Comparison of ENCODE assay signal across 19 cellular contexts in genomic region chr1:57137980-57138379, GRCh38.
A peak's percentile ranks its signal among the peaks of the same experiment; 100 is the strongest.
DNase-seq lines count a peak whose midpoint lies in the region; ATAC-seq lines count a peak whose summit lies in the region.
"Had no signal": no experiment of that assay in that cellular context is flagged by ENCODE, and none has a peak within 500 bp of the region (broad histone marks: within the 10 kb centered on the region; RNA-seq: fewer than 3 reads in every experiment).

No MANE protein-coding gene starts in this region.

- no peak overlapping the region for H3K4me3 Mint-ChIP-seq in stimulated activated naive B cell treated with anti-CD40 and anti-IgM and Interleukin-4, amounts not matched to agents 10 μg/mL and 1 μg/mL and 100 μg/mL, for 72 hours
- H3K4me3 Mint-ChIP-seq: activated T-helper 17 cell treated with anti-CD3 and anti-CD28 coated beads, Interleukin-2, amount 50 U/mL, for 72 hours; effector memory CD8-positive, alpha-beta T cell; H9 had no signal

- DNase-seq in stimulated activated naive B cell treated with anti-CD40 and anti-IgM and Interleukin-4, amounts not matched to agents 10 μg/mL and 1 μg/mL and 100 μg/mL, for 72 hours = no peak
- no peak for DNase-seq in NCI-H1436 (lab: John Stamatoyannopoulos, UW)
- no peak for DNase-seq in hepatic stellate cell (ENCODE audit: low spot score)
- DNase-seq in NCI-H2107 (lab: John Stamatoyannopoulos, UW) = no peak
- DNase-seq: activated CD8-positive, alpha-beta memory T cell treated with anti-CD3 and anti-CD28 coated beads for 24 hours; cerebellar nuclear complex; DMS53; effector memory CD8-positive, alpha-beta T cell; H9; IMR-90; MV-4-11; stimulated activated CD4-positive, alpha-beta T cell treated with anti-CD3 and anti-CD28 coated beads, Interleukin-4, amount 100 ng/mL, for 1 hour; stimulated activated CD8-positive, alpha-beta memory T cell treated with anti-CD3 and anti-CD28 coated beads, Interleukin-4, amount 100 ng/mL, for 48 hours; WERI-Rb-1 had no signal

- peaks cover 0 to 3% of the 10 kb centered on the region in 2 donors for H3K27me3 Mint-ChIP-seq in stimulated activated naive B cell treated with anti-CD40 and anti-IgM and Interleukin-4, amounts not matched to agents 10 μg/mL and 1 μg/mL and 100 μg/mL, for 72 hours
- H3K27me3 Mint-ChIP-seq: activated T-helper 17 cell treated with anti-CD3 and anti-CD28 coated beads, Interleukin-2, amount 50 U/mL, for 72 hours had no signal

- H3K9me3 Mint-ChIP-seq in stimulated activated naive B cell treated with anti-CD40 and anti-IgM and Interleukin-4, amounts not matched to agents 10 μg/mL and 1 μg/mL and 100 μg/mL, for 72 hours = no peaks in the 10 kb centered on the region
- H3K9me3 Mint-ChIP-seq: activated T-helper 17 cell treated with anti-CD3 and anti-CD28 coated beads, Interleukin-2, amount 50 U/mL, for 72 hours; H9 had no signal

- H3K36me3 Mint-ChIP-seq in stimulated activated naive B cell treated with anti-CD40 and anti-IgM and Interleukin-4, amounts not matched to agents 10 μg/mL and 1 μg/mL and 100 μg/mL, for 72 hours = no peaks in the 10 kb centered on the region

- no peak overlapping the region for H3K27ac Mint-ChIP-seq in stimulated activated naive B cell treated with anti-CD40 and anti-IgM and Interleukin-4, amounts not matched to agents 10 μg/mL and 1 μg/mL and 100 μg/mL, for 72 hours
- H3K27ac Mint-ChIP-seq: activated T-helper 17 cell treated with anti-CD3 and anti-CD28 coated beads, Interleukin-2, amount 50 U/mL, for 72 hours; effector memory CD8-positive, alpha-beta T cell; H9 had no signal

- peaks cover 0 to 6% of the 10 kb centered on the region in 2 donors for H3K4me1 Mint-ChIP-seq in stimulated activated naive B cell treated with anti-CD40 and anti-IgM and Interleukin-4, amounts not matched to agents 10 μg/mL and 1 μg/mL and 100 μg/mL, for 72 hours
- H3K4me1 Mint-ChIP-seq: activated T-helper 17 cell treated with anti-CD3 and anti-CD28 coated beads, Interleukin-2, amount 50 U/mL, for 72 hours had no signal

- ATAC-seq in GM18907 (IDR thresholded peaks at IDR 0.05; ENCODE audit: unreplicated experiment) = peak; percentile 92
- peak; percentile 85 for ATAC-seq in GM21786 (IDR thresholded peaks at IDR 0.05; ENCODE audit: unreplicated experiment)
- peak; percentile 83 for ATAC-seq in HG03135 (IDR thresholded peaks at IDR 0.05; ENCODE audit: unreplicated experiment)
- ATAC-seq in stimulated activated naive B cell treated with anti-CD40 and anti-IgM and Interleukin-4, amounts not matched to agents 10 μg/mL and 1 μg/mL and 100 μg/mL, for 72 hours (replicated peaks) = peak; percentile 38 to 41
- no peak for ATAC-seq in GM21825 (IDR thresholded peaks at IDR 0.05; ENCODE audit: unreplicated experiment)
- ATAC-seq: activated T-helper 17 cell treated with anti-CD3 and anti-CD28 coated beads, Interleukin-2, amount 50 U/mL, for 72 hours; effector memory CD8-positive, alpha-beta T cell had no signal
